Comparison of ENCODE assay signal across 17 cellular contexts in the genomic region with DNA sequence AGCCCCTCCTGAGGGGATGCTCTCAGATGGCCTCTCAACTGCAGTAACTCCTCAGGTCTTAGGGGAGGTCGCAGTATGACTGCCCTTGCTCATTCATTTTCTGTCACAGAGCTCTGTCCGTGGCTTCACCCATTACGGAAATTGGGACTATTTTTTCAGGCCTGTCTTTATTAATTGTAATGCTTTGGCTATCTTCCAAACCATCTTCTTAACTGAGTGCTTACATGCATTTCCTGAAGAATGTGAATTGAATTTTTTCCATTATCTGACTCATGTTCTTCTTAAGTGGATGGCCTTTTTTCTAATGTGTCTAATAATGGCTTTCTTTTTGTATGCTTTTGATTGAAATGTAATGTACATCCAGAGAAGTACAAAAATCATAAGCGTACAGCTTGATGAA. TPM values are rescaled to one million over a fixed set of nuclear protein-coding genes. Genes with fewer than 3 reads are reported as not detected.
DNase-seq lines count a peak whose midpoint lies in the region; TF ChIP-seq lines count a peak whose summit lies in the region.
"Had no signal": no experiment of that assay in that cellular context is flagged by ENCODE, and none has a peak within 500 bp of the region (broad histone marks: within the 10 kb centered on the region; RNA-seq: fewer than 3 reads in every experiment).

No MANE protein-coding gene starts in this region.

- H2BK12ac ChIP-seq in mesenchymal stem cell (ENCODE audit: low read length in 2 of 2): no peak overlapping the region

- dilution Hi-C loops in mammary epithelial cell (cut with HindIII; ENCODE audit: low sequenced_read_pairs): no loop called here

- CTCF ChIA-PET in mammary epithelial cell (lab: Charles Lee; ENCODE audit: low non-redundant PET): no interaction called here
- CTCF ChIA-PET in MCF 10A (lab: Yijun Ruan, JAX): no interaction called here
- CTCF ChIA-PET in SK-N-SH (lab: Yijun Ruan, JAX): interaction anchor here (1.0 to 1.7 kb wide), 2 partner anchors 128 to 210 kb away, joined by 4 to 7 read pairs; no protein-coding TSS in a partner anchor

- no peak overlapping the region for H3K18ac ChIP-seq in mesenchymal stem cell (ENCODE audit: low read depth in 1 of 2, low read length in 2 of 2)

- H3K9me2 ChIP-seq in SK-N-SH: no peaks in the 10 kb centered on the region

- no peaks in the 10 kb centered on the region for H3K79me1 ChIP-seq in mesenchymal stem cell (replicated peaks; ENCODE audit: low read length, poor library complexity, severe bottlenecking)

- no peak overlapping the region for H3K9ac ChIP-seq in mammary epithelial cell (ENCODE audit: insufficient read depth, low read length)
- no peak overlapping the region for H3K9ac ChIP-seq in SK-N-SH
- H3K9ac ChIP-seq in mesenchymal stem cell (ENCODE audit: low read length): no peak overlapping the region

- H4K20me1 ChIP-seq in mammary epithelial cell (ENCODE audit: insufficient read depth, low read length) (no peaks in the 10 kb centered on the region), SK-N-SH (ENCODE audit: insufficient read depth) (no peaks in the 10 kb centered on the region)

- TF ChIP-seq POLR2A in transverse colon (IDR thresholded peaks at IDR 0.05) (no peak), stomach (IDR thresholded peaks at IDR 0.05) (no peak)

- H3K4me2 ChIP-seq in mammary epithelial cell (ENCODE audit: insufficient read depth, low read depth, low read length) (peak overlapping the region; percentile 25), SK-N-SH (peak overlapping the region; percentile 22; the same call in 1 of the 2 replicates), mesenchymal stem cell (ENCODE audit: low read length, poor library complexity, severe bottlenecking) (no peak overlapping the region)

- no peak overlapping the region for H3K27ac Mint-ChIP-seq in MCF 10A (ENCODE audit: low read depth, unreplicated experiment)
- H3K27ac Mint-ChIP-seq: CD4-positive, alpha-beta memory T cell had no signal

- no peak overlapping the region for H4K8ac ChIP-seq in mesenchymal stem cell (ENCODE audit: low read length)

- BruUV-seq in mammary epithelial cell (replicated peaks; lab: Mats Ljungman, UMichigan) (no TSS peak), MCF 10A (replicated peaks; lab: Mats Ljungman, UMichigan) (no TSS peak)

- in situ Hi-C loops in mammary epithelial cell (cut with MboI; ENCODE audit: low sequenced_read_pairs in 2 of 2): no loop called here
- in situ Hi-C loops in transverse colon (cut with MboI; ENCODE audit: low pct_ligation_motif_present in 1 of 4, low pct_unique_long_range_greater_than_20kb in 1 of 4, low sequenced_read_pairs in 3 of 4): no loop called here

- DNase-seq in mammary epithelial cell: peak; percentile 20
- DNase-seq in MCF 10A (ENCODE audit: unreplicated experiment): no peak
- peak; percentile 54 for DNase-seq in SK-N-SH
- DNase-seq in epithelial cell of esophagus (ENCODE audit: low read depth): peak; percentile 5
- no peak for DNase-seq in transverse colon
- no peak for DNase-seq in stomach
- DNase-seq in mesenchymal stem cell: no peak
- DNase-seq: BE2C; CD4-positive, alpha-beta memory T cell; COR-L47; DMS153; DMS79 treated with DMSO at 0.1 percent for 48 hours; GDM1 had no signal

- POLR2A ChIA-PET in MCF 10A (lab: Yijun Ruan, JAX): no interaction called here
- POLR2A ChIA-PET in SK-N-SH (lab: Yijun Ruan, JAX): no interaction called here

- H3K4me1 Mint-ChIP-seq in MCF 10A (ENCODE audit: insufficient read depth, unreplicated experiment): no peaks in the 10 kb centered on the region

- H3K27me3 ChIP-seq in mammary epithelial cell (ENCODE audit: insufficient read depth, low read length) (no peaks in the 10 kb centered on the region), SK-N-SH (ENCODE audit: insufficient read depth) (no peaks in the 10 kb centered on the region), transverse colon (no peaks in the 10 kb centered on the region), stomach (no peaks in the 10 kb centered on the region), mesenchymal stem cell (ENCODE audit: control insufficient read depth in 1 of 2, insufficient read depth in 1 of 2, low read length in 2 of 2) (no peaks in the 10 kb centered on the region)
- H3K27me3 ChIP-seq: BE2C had no signal

- H3K27ac ChIP-seq in mammary epithelial cell (ENCODE audit: insufficient read depth, low read depth, low read length) (no peak overlapping the region), SK-N-SH (ENCODE audit: low read depth in 2 of 2, low read length in 1 of 2) (peak overlapping the region in 1 of 2 experiments; percentile 51; a peak in 3 of 4 replicates), transverse colon (no peak overlapping the region), stomach (no peak overlapping the region), mesenchymal stem cell (ENCODE audit: low read length, poor library complexity, severe bottlenecking) (no peak overlapping the region)
- H3K27ac ChIP-seq: C4-2B had no signal

- no peak overlapping the region for H4K91ac ChIP-seq in mesenchymal stem cell (ENCODE audit: low read length)

- TF ChIP-seq CTCF in mammary epithelial cell (conservative IDR thresholded peaks at IDR 0.05 in 1 of 2, IDR thresholded peaks at IDR 0.05 in 1 of 2; ENCODE audit: extremely low read depth in 1 of 2, insufficient read depth in 1 of 2, low read depth in 1 of 2, low read length in 2 of 2): no peak
- TF ChIP-seq CTCF in MCF 10A (IDR thresholded peaks at IDR 0.05; ENCODE audit: unreplicated experiment): no peak
- TF ChIP-seq CTCF in SK-N-SH (IDR thresholded peaks at IDR 0.05): no peak
- no peak for TF ChIP-seq CTCF in epithelial cell of esophagus (IDR thresholded peaks at IDR 0.05; ENCODE audit: insufficient read depth, low read depth, low read length, missing control alignments)
- TF ChIP-seq CTCF in transverse colon (IDR thresholded peaks at IDR 0.05): no peak
- TF ChIP-seq CTCF in stomach (IDR thresholded peaks at IDR 0.05): no peak

- H3K4me3 Mint-ChIP-seq in MCF 10A (ENCODE audit: unreplicated experiment): no peak overlapping the region
- H3K4me3 Mint-ChIP-seq: CD4-positive, alpha-beta memory T cell had no signal

- H3K9me3 ChIP-seq in mammary epithelial cell (replicated peaks; ENCODE audit: insufficient read depth, low read length): no peaks in the 10 kb centered on the region
- H3K9me3 ChIP-seq in SK-N-SH: no peaks in the 10 kb centered on the region
- no peaks in the 10 kb centered on the region for H3K9me3 ChIP-seq in transverse colon
- peaks cover 0 to 7% (median 0%) of the 10 kb centered on the region in 4 donors for H3K9me3 ChIP-seq in stomach
- H3K9me3 ChIP-seq in mesenchymal stem cell (ENCODE audit: control insufficient read depth, low read length): no peaks in the 10 kb centered on the region
- H3K9me3 ChIP-seq: BE2C, HAP-1 had no signal

- 0 out of 4 replicates have a peak, but pooled peaks of 1 of the 2 experiments have one; percentile 24 for TF ChIP-seq EP300 in SK-N-SH (IDR thresholded peaks at IDR 0.05; ENCODE audit: borderline replicate concordance in 1 of 2, low read depth in 1 of 2, low read length in 1 of 2)
- TF ChIP-seq EP300 in transverse colon (IDR thresholded peaks at IDR 0.05; ENCODE audit: low read depth): no peak
- no peak for TF ChIP-seq EP300 in stomach (IDR thresholded peaks at IDR 0.05)

- H3K4me3 ChIP-seq in mammary epithelial cell (replicated peaks in 1 of 3; ENCODE audit: insufficient read depth in 1 of 3, low read depth in 2 of 3, low read length in 3 of 3) (no peak overlapping the region), SK-N-SH (ENCODE audit: low read depth in 2 of 2, low read length in 1 of 2) (no peak overlapping the region), epithelial cell of esophagus (ENCODE audit: low read length) (no peak overlapping the region), transverse colon (no peak overlapping the region), stomach (no peak overlapping the region), mesenchymal stem cell (ENCODE audit: insufficient read depth in 1 of 2, low read depth in 1 of 2, low read length in 2 of 2) (no peak overlapping the region)
- H3K4me3 ChIP-seq: HAP-1 had no signal

- H2BK15ac ChIP-seq in mesenchymal stem cell (ENCODE audit: low read depth, poor library complexity, severe bottlenecking): no peak overlapping the region

- no peak overlapping the region for H3K14ac ChIP-seq in mesenchymal stem cell (ENCODE audit: low read length in 2 of 2)

- H3K4ac ChIP-seq in mesenchymal stem cell (ENCODE audit: low read depth in 1 of 2, low read length in 2 of 2): no peak overlapping the region

- intact Hi-C loops in mammary epithelial cell (cut with micrococcal nuclease): no loop called here
- intact Hi-C loops in MCF 10A (cut with micrococcal nuclease): no loop called here
- intact Hi-C loops in transverse colon (cut with DNase I; ENCODE audit: low total_unique reads): no loop called here
- intact Hi-C loops in stomach (cut with DNase I; ENCODE audit: low total_unique reads): no loop called here

- H3K36me3 Mint-ChIP-seq in MCF 10A (ENCODE audit: insufficient read depth, unreplicated experiment): no peaks in the 10 kb centered on the region
- H3K36me3 Mint-ChIP-seq: CD4-positive, alpha-beta memory T cell had no signal

- H3K36me3 ChIP-seq in mammary epithelial cell (ENCODE audit: insufficient read depth, low read length) (no peaks in the 10 kb centered on the region), SK-N-SH (replicated peaks in 1 of 2; ENCODE audit: control insufficient read depth in 1 of 2, insufficient read depth in 2 of 2, low read length in 1 of 2) (no peaks in the 10 kb centered on the region), transverse colon (no peaks in the 10 kb centered on the region), stomach (no peaks in the 10 kb centered on the region), mesenchymal stem cell (ENCODE audit: control insufficient read depth in 1 of 2, insufficient read depth in 2 of 2, low read depth in 1 of 2, low read length in 2 of 2) (no peaks in the 10 kb centered on the region)
- H3K36me3 ChIP-seq: BE2C, HAP-1 had no signal

- no peaks in the 10 kb centered on the region for H3K27me3 Mint-ChIP-seq in MCF 10A (ENCODE audit: insufficient read depth, unreplicated experiment)

- H3K4me1 ChIP-seq in mammary epithelial cell (ENCODE audit: insufficient read depth, low read length) (peaks cover 7% of the 10 kb centered on the region), SK-N-SH (ENCODE audit: control insufficient read depth in 1 of 2, insufficient read depth in 2 of 2, low read depth in 1 of 2, low read length in 1 of 2) (peaks cover 0 to 7% of the 10 kb centered on the region in 2 experiments; a peak in 2 of 4 replicates), transverse colon (no peaks in the 10 kb centered on the region), stomach (no peaks in the 10 kb centered on the region), mesenchymal stem cell (ENCODE audit: control insufficient read depth, insufficient read depth, low read depth, low read length) (no peaks in the 10 kb centered on the region)
- H3K4me1 ChIP-seq: BE2C, HAP-1 had no signal

- TF ChIP-seq RAD21 in SK-N-SH (IDR thresholded peaks at IDR 0.05; ENCODE audit: low read length): no peak

- H3F3A ChIP-seq in SK-N-SH (replicated peaks; ENCODE audit: insufficient read depth): no peaks in the 10 kb centered on the region

- H2BK5ac ChIP-seq in mesenchymal stem cell (ENCODE audit: low read depth, low read length, poor library complexity, severe bottlenecking): no peak overlapping the region

- peak overlapping the region; percentile 37 for H2AFZ ChIP-seq in mammary epithelial cell (ENCODE audit: low read depth, low read length)
- H2AFZ ChIP-seq in SK-N-SH (ENCODE audit: low read depth): no peak overlapping the region
- H2AFZ ChIP-seq in mesenchymal stem cell (ENCODE audit: low read depth, low read length): no peak overlapping the region

- WGBS in mammary epithelial cell (ENCODE audit: low coverage, missing lambda C conversion rate): 15% methylated on average over 3 of the region's 4 CpGs
- WGBS in SK-N-SH (ENCODE audit: low lambda C conversion rate): 5% methylated on average over 4 of the region's 4 CpGs
- 70 to 72% methylated on average over 4 of the region's 4 CpGs for WGBS in transverse colon (ENCODE audit: low coverage in 1 of 2), 2 donors
- WGBS in stomach, 5 donors: 46 to 71% (median 68%) methylated on average over 4 of the region's 4 CpGs
- WGBS in mesenchymal stem cell: 71% methylated on average over 4 of the region's 4 CpGs

- H2AK5ac ChIP-seq in mesenchymal stem cell (ENCODE audit: low read length, severe bottlenecking): no peak overlapping the region

- no peak overlapping the region for H2BK120ac ChIP-seq in mesenchymal stem cell (ENCODE audit: low read depth, low read length)

- H3K9me3 Mint-ChIP-seq in MCF 10A (ENCODE audit: unreplicated experiment): peaks cover 16% of the 10 kb centered on the region

- H3K23ac ChIP-seq in mesenchymal stem cell (ENCODE audit: low read length in 2 of 2): no peak overlapping the region

- H3K79me2 ChIP-seq in mammary epithelial cell (ENCODE audit: insufficient read depth, low read length) (no peaks in the 10 kb centered on the region), SK-N-SH (ENCODE audit: insufficient read depth) (no peaks in the 10 kb centered on the region)

RNA-seq across cellular contexts. Expression of gene SV2C, which starts 36.4 kb away (rescaled TPM):
- total RNA-seq in mammary epithelial cell (under 1 TPM; under 0.01 to 0.26 TPM), MCF 10A (2022) (not detected in 2 replicates), transverse colon (1 to 10 TPM in 1 of 4 donors, under 1 TPM in 3; 0.16 to 2.6 (median 0.30) TPM), stomach (10 to 100 TPM in 1 of 5 donors, 1 to 10 TPM in 3, not detected in 1; 1.3 to 30.8 (median 1.6) TPM)
- polyA plus RNA-seq in mammary epithelial cell (under 0.01 TPM), SK-N-SH (2012; rRNA removed) (0.05 and 0.13 TPM in 2 replicates), stomach (under 1 TPM in 2 of 3 donors, not detected in 1; 0.13 to 0.19 TPM)
- polyA minus RNA-seq in mammary epithelial cell: not detected
- 0.14 and 0.30 TPM in 2 replicates for polyA plus RNA-seq in SK-N-SH (2012; cell fraction: cytosol; rRNA removed)
- 0.13 and 0.23 TPM in 2 replicates for polyA plus RNA-seq in SK-N-SH (2012; cell fraction: nucleus; rRNA removed)
- not detected for polyA plus RNA-seq in mesenchymal stem cell (2013, experiment 1 of 2)
- not detected for polyA plus RNA-seq in mesenchymal stem cell (2013, experiment 2 of 2)
- total RNA-seq: CD4-positive, alpha-beta memory T cell; HepG2 had no signal
- polyA plus RNA-seq: AG04450, HepG2 had no signal

Comparison
In these comparisons a context has a peak if more than half of its experiments do, and no peak if none do; other contexts are left out.
1. DNase-seq: peak in mammary epithelial cell (single experiment), SK-N-SH (single experiment) and epithelial cell of esophagus (single experiment); none in MCF 10A (single experiment), transverse colon (single experiment), stomach (single experiment) and mesenchymal stem cell (single experiment).